8 cellular contexts compared by ENCODE assay signal in genomic region chr1:200028586-200029034, GRCh38. TPM values are rescaled to one million over a fixed set of nuclear protein-coding genes. Genes with fewer than 3 reads are reported as not detected.
DNase-seq lines count a peak whose midpoint lies in the region; ATAC-seq and TF ChIP-seq lines count a peak whose summit lies in the region.
"Had no signal": no experiment of that assay in that cellular context is flagged by ENCODE, and none has a peak within 500 bp of the region (broad histone marks: within the 10 kb centered on the region; RNA-seq: fewer than 3 reads in every experiment).

No MANE protein-coding gene starts in this region.

- H3K4me1 ChIP-seq in gastroesophageal sphincter (peaks cover 0 to 13% (median 0%) of the 10 kb centered on the region in 3 donors), skeletal muscle satellite cell (ENCODE audit: control insufficient read depth, insufficient read depth, low read length) (peaks cover 11% of the 10 kb centered on the region)

- H3K27ac Mint-ChIP-seq in HFFc6: no peak overlapping the region

- H3K27me3 ChIP-seq in gastroesophageal sphincter (peaks cover 92% of the 10 kb centered on the region), skeletal muscle satellite cell (ENCODE audit: control insufficient read depth, insufficient read depth, low read length) (peaks cover 74% of the 10 kb centered on the region)

- H3K4me3 ChIP-seq in gastroesophageal sphincter: peak overlapping the region; percentile 20 to 47
- peak overlapping the region; percentile 71 for H3K4me3 ChIP-seq in skeletal muscle satellite cell (ENCODE audit: low read length)
- H3K4me3 ChIP-seq: K562 had no signal

- TF ChIP-seq CTCF in HFFc6 (IDR thresholded peaks at IDR 0.05) (no peak), gastroesophageal sphincter (IDR thresholded peaks at IDR 0.05) (no peak)

- WGBS in gastroesophageal sphincter (ENCODE audit: low coverage in 1 of 2), 2 donors: 10 to 17% methylated on average over 2 of the region's 2 CpGs

- H3K4me1 Mint-ChIP-seq in HFFc6 (ENCODE audit: low read depth): peaks cover 5% of the 10 kb centered on the region; the same call in 1 of the 2 replicates

- in situ Hi-C loops in SK-MEL-5 (cut with HindIII; ENCODE audit: low pct_unique_long_range_greater_than_20kb, low sequenced_read_pairs): no loop called here

- peak overlapping the region; percentile 8 for H3K9ac ChIP-seq in skeletal muscle satellite cell (ENCODE audit: low read depth, low read length)

- H3K27me3 Mint-ChIP-seq in HFFc6 (ENCODE audit: insufficient read depth): peaks cover 33% of the 10 kb centered on the region; the same call in 1 of the 2 replicates

- DNase-seq in HFFc6: no peak
- DNase-seq in SK-MEL-5 (ENCODE audit: low read depth, low spot score): peak; percentile 20
- DNase-seq in hippocampal formation (lab: John Stamatoyannopoulos, UW): no peak

- H3K36me3 ChIP-seq in gastroesophageal sphincter (no peaks in the 10 kb centered on the region), skeletal muscle satellite cell (ENCODE audit: insufficient read depth, low read length) (no peaks in the 10 kb centered on the region)

- peak overlapping the region in 1 of 4 donors; percentile 2 for H3K27ac ChIP-seq in gastroesophageal sphincter

- no peaks in the 10 kb centered on the region for H3K9me3 ChIP-seq in gastroesophageal sphincter
- H3K9me3 ChIP-seq in skeletal muscle satellite cell (replicated peaks; ENCODE audit: low read length): no peaks in the 10 kb centered on the region

- ATAC-seq in gastroesophageal sphincter (no peak), HG03565 (IDR thresholded peaks at IDR 0.05; ENCODE audit: unreplicated experiment) (no peak), HG02885 (IDR thresholded peaks at IDR 0.05; ENCODE audit: poor library complexity, unreplicated experiment) (no peak)

- TF ChIP-seq POLR2A in gastroesophageal sphincter (IDR thresholded peaks at IDR 0.05): no peak

- peak overlapping the region; percentile 85 for H3K4me3 Mint-ChIP-seq in HFFc6

- TF ChIP-seq EP300 in gastroesophageal sphincter (IDR thresholded peaks at IDR 0.05): no peak

- no peaks in the 10 kb centered on the region for H3K36me3 Mint-ChIP-seq in HFFc6 (ENCODE audit: low read depth)

- H3K4me2 ChIP-seq in skeletal muscle satellite cell (ENCODE audit: low read length): peak overlapping the region; percentile 91

- H3K9me3 Mint-ChIP-seq in HFFc6: no peaks in the 10 kb centered on the region

RNA-seq across cellular contexts. Expression of gene NR5A2, which starts 1.1 kb away (rescaled TPM):
- 1 to 10 TPM in 3 of 6 experiments, under 1 TPM in 3; 0.09 to 1.9 (median 0.97) TPM for total RNA-seq in HFFc6 (2021; fragmentation: NEBNext Ultra II Directional; extraction: Animal tissue kit (Norgen Biotek cat#: 25700))
- 2.2 and 2.7 TPM in 2 replicates for total RNA-seq in SK-MEL-5 (2014; rRNA removed; shearing (Covaris generic))
- polyA plus RNA-seq in SK-MEL-5 (2015; cell fraction: cytosol; rRNA removed): 0.71 and 0.86 TPM in 2 replicates
- 0.21 and 1.2 TPM in 2 replicates for polyA plus RNA-seq in SK-MEL-5 (2015; cell fraction: nucleus; rRNA removed)
- 1 to 10 TPM; 2.0 to 4.2 (median 3.1) TPM for total RNA-seq in gastroesophageal sphincter
- 0.44 TPM in 1 of 2 replicates, not detected in the other for total RNA-seq in skeletal muscle satellite cell (2012; rRNA removed)
